In the genomic region with DNA sequence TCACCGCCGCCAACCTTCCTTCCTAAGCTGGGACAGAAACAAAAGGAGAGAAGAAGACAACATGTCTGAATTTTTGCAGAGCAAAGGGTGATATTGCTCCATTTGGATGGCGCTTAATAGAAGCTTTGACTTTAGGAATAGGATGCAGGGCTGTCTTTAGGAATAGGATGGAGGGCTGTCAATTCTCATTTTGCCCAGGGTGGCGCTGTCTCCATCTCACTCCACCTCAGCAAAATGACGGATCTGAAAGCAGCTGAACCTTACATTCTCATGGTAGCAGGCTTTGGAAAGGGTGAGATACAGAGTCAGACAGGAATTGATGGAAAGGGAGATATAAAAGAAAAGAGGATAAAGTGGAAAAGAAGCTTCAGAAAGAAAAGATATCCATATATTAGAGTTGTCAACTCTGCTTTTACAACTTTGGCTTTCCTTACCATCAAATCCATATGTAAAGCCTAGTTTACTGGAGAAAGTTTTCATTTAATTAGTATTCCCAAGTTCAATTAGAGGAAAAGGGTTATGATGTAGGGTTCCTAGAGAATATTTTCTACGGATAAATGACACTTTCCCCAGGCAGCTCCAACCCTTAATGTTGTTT, we compare ENCODE assay signal across 1 cellular context.
TF ChIP-seq lines count a peak whose summit lies in the region.

No MANE protein-coding gene starts in this region.

TF ChIP-seq in HepG2, 621 proteins besides CTCF, POLR2A, EP300 and RAD21 (continued from another document):
- TF ChIP-seq ARID4A (CRISPR knock-in tag; IDR thresholded peaks at IDR 0.05; ENCODE audit: borderline replicate concordance) = 0 out of 2 replicates have a peak, but pooled peaks have one; percentile 5
- peak; percentile 6 for TF ChIP-seq ZNF781 (CRISPR knock-in tag; IDR thresholded peaks at IDR 0.05; ENCODE audit: borderline replicate concordance, not compliant biosample characterization)
- no peak for TF ChIP-seq ZFP1 (CRISPR knock-in tag; IDR thresholded peaks at IDR 0.05)
- no peak for TF ChIP-seq BORCS8-MEF2B (CRISPR knock-in tag; IDR thresholded peaks at IDR 0.05)
- TF ChIP-seq, protein P1, sequence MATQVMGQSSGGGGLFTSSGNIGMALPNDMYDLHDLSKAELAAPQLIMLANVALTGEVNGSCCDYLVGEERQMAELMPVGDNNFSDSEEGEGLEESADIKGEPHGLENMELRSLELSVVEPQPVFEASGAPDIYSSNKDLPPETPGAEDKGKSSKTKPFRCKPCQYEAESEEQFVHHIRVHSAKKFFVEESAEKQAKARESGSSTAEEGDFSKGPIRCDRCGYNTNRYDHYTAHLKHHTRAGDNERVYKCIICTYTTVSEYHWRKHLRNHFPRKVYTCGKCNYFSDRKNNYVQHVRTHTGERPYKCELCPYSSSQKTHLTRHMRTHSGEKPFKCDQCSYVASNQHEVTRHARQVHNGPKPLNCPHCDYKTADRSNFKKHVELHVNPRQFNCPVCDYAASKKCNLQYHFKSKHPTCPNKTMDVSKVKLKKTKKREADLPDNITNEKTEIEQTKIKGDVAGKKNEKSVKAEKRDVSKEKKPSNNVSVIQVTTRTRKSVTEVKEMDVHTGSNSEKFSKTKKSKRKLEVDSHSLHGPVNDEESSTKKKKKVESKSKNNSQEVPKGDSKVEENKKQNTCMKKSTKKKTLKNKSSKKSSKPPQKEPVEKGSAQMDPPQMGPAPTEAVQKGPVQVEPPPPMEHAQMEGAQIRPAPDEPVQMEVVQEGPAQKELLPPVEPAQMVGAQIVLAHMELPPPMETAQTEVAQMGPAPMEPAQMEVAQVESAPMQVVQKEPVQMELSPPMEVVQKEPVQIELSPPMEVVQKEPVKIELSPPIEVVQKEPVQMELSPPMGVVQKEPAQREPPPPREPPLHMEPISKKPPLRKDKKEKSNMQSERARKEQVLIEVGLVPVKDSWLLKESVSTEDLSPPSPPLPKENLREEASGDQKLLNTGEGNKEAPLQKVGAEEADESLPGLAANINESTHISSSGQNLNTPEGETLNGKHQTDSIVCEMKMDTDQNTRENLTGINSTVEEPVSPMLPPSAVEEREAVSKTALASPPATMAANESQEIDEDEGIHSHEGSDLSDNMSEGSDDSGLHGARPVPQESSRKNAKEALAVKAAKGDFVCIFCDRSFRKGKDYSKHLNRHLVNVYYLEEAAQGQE (IDR thresholded peaks at IDR 0.05; ENCODE audit: borderline replicate concordance in 1 of 2, low read depth in 1 of 2, low read length in 2 of 2) = peak; percentile 10 to 71; a peak in 3 of 4 replicates
- peak; percentile 57; the same call in 1 of the 2 replicates for TF ChIP-seq EZH2 (conservative IDR thresholded peaks at IDR 0.05; ENCODE audit: low read depth, low read length)
